1 cellular context compared by ENCODE assay signal in genomic region chr6:167846997-167847606, GRCh38.
TF ChIP-seq lines count a peak whose summit lies in the region.

No MANE protein-coding gene starts in this region.

TF ChIP-seq in K562, 482 proteins besides CTCF, POLR2A, EP300 and RAD21 (continued from another document and continues in another):
- no peak for TF ChIP-seq ZNF347 (CRISPR knock-in tag; IDR thresholded peaks at IDR 0.05; ENCODE audit: low read depth)
- no peak for TF ChIP-seq PYGO2 (tag; IDR thresholded peaks at IDR 0.05)
- TF ChIP-seq PHTF2 (CRISPR knock-in tag; IDR thresholded peaks at IDR 0.05): no peak
- TF ChIP-seq TARDBP (IDR thresholded peaks at IDR 0.05): no peak
- no peak for TF ChIP-seq TCF7L2 (IDR thresholded peaks at IDR 0.05; ENCODE audit: low read depth, low read length)
- no peak for TF ChIP-seq BCLAF1 (IDR thresholded peaks at IDR 0.05; ENCODE audit: borderline replicate concordance in 1 of 2, control insufficient read depth in 1 of 2, low read depth in 2 of 2, low read length in 1 of 2)
- no peak for TF ChIP-seq CHAMP1 (IDR thresholded peaks at IDR 0.05)
- TF ChIP-seq ZNF239 (CRISPR knock-in tag; IDR thresholded peaks at IDR 0.05): no peak
- TF ChIP-seq HCFC1 (IDR thresholded peaks at IDR 0.05; ENCODE audit: low read depth, low read length): no peak
- TF ChIP-seq, protein P1, sequence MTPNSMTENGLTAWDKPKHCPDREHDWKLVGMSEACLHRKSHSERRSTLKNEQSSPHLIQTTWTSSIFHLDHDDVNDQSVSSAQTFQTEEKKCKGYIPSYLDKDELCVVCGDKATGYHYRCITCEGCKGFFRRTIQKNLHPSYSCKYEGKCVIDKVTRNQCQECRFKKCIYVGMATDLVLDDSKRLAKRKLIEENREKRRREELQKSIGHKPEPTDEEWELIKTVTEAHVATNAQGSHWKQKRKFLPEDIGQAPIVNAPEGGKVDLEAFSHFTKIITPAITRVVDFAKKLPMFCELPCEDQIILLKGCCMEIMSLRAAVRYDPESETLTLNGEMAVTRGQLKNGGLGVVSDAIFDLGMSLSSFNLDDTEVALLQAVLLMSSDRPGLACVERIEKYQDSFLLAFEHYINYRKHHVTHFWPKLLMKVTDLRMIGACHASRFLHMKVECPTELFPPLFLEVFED (CRISPR knock-in tag; conservative IDR thresholded peaks at IDR 0.05): no peak
- no peak for TF ChIP-seq POU5F1 (IDR thresholded peaks at IDR 0.05; ENCODE audit: borderline replicate concordance, low read depth, low read length, partially characterized antibody)
- 0 out of 4 replicates have a peak, but pooled peaks of 1 of the 2 experiments have one; percentile 65 for TF ChIP-seq ARNT (IDR thresholded peaks at IDR 0.05)
- 0 out of 2 replicates have a peak, but pooled peaks have one; percentile 40 for TF ChIP-seq FOXM1 (IDR thresholded peaks at IDR 0.05; ENCODE audit: low read depth)
- TF ChIP-seq FOXM1 (CRISPR knock-in tag; IDR thresholded peaks at IDR 0.05; ENCODE audit: low read depth): no peak
- no peak for TF ChIP-seq MTA1 (IDR thresholded peaks at IDR 0.05; ENCODE audit: borderline replicate concordance)
- no peak for TF ChIP-seq CC2D1A (IDR thresholded peaks at IDR 0.05)
- TF ChIP-seq, protein P2, sequence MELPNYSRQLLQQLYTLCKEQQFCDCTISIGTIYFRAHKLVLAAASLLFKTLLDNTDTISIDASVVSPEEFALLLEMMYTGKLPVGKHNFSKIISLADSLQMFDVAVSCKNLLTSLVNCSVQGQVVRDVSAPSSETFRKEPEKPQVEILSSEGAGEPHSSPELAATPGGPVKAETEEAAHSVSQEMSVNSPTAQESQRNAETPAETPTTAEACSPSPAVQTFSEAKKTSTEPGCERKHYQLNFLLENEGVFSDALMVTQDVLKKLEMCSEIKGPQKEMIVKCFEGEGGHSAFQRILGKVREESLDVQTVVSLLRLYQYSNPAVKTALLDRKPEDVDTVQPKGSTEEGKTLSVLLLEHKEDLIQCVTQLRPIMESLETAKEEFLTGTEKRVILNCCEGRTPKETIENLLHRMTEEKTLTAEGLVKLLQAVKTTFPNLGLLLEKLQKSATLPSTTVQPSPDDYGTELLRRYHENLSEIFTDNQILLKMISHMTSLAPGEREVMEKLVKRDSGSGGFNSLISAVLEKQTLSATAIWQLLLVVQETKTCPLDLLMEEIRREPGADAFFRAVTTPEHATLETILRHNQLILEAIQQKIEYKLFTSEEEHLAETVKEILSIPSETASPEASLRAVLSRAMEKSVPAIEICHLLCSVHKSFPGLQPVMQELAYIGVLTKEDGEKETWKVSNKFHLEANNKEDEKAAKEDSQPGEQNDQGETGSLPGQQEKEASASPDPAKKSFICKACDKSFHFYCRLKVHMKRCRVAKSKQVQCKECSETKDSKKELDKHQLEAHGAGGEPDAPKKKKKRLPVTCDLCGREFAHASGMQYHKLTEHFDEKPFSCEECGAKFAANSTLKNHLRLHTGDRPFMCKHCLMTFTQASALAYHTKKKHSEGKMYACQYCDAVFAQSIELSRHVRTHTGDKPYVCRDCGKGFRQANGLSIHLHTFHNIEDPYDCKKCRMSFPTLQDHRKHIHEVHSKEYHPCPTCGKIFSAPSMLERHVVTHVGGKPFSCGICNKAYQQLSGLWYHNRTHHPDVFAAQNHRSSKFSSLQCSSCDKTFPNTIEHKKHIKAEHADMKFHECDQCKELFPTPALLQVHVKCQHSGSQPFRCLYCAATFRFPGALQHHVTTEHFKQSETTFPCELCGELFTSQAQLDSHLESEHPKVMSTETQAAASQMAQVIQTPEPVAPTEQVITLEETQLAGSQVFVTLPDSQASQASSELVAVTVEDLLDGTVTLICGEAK (IDR thresholded peaks at IDR 0.05): peak; percentile 12; the same call in 1 of the 2 replicates
- TF ChIP-seq, protein P2 (CRISPR knock-in tag; IDR thresholded peaks at IDR 0.05): no peak
- no peak for TF ChIP-seq USF1 (CRISPR knock-in tag; IDR thresholded peaks at IDR 0.05)
- TF ChIP-seq NELFE (IDR thresholded peaks at IDR 0.05; ENCODE audit: insufficient read depth, insufficient read length): no peak
- TF ChIP-seq PHF8 (IDR thresholded peaks at IDR 0.05; ENCODE audit: borderline replicate concordance, low read length): no peak
- TF ChIP-seq ZNF253 (CRISPR knock-in tag; conservative IDR thresholded peaks at IDR 0.05): no peak
- TF ChIP-seq CSDE1 (IDR thresholded peaks at IDR 0.05): no peak
- TF ChIP-seq SMARCE1 (IDR thresholded peaks at IDR 0.05): peak; percentile 87
- TF ChIP-seq PTTG1 (tag; IDR thresholded peaks at IDR 0.05; ENCODE audit: low read depth): no peak
- TF ChIP-seq MAZ (CRISPR knock-in tag; conservative IDR thresholded peaks at IDR 0.05 in 1 of 2, IDR thresholded peaks at IDR 0.05 in 1 of 2): no peak
- TF ChIP-seq ZNF3 (CRISPR knock-in tag; IDR thresholded peaks at IDR 0.05): no peak
- no peak for TF ChIP-seq ZNF165 (CRISPR knock-in tag; IDR thresholded peaks at IDR 0.05; ENCODE audit: borderline replicate concordance)
- no peak for TF ChIP-seq ZFP30 (CRISPR knock-in tag; IDR thresholded peaks at IDR 0.05; ENCODE audit: borderline replicate concordance)
- no peak for TF ChIP-seq MEF2D (tag; conservative IDR thresholded peaks at IDR 0.05; ENCODE audit: low read depth)
- TF ChIP-seq ZNF695 (CRISPR knock-in tag; IDR thresholded peaks at IDR 0.05): no peak
- no peak for TF ChIP-seq PBX2 (CRISPR knock-in tag; IDR thresholded peaks at IDR 0.05; ENCODE audit: low read depth)
- peak; percentile 95 for TF ChIP-seq PBX2 (tag; conservative IDR thresholded peaks at IDR 0.05; ENCODE audit: low read depth)
- no peak for TF ChIP-seq MXI1 (IDR thresholded peaks at IDR 0.05; ENCODE audit: low read depth, low read length)
- TF ChIP-seq, protein P3, sequence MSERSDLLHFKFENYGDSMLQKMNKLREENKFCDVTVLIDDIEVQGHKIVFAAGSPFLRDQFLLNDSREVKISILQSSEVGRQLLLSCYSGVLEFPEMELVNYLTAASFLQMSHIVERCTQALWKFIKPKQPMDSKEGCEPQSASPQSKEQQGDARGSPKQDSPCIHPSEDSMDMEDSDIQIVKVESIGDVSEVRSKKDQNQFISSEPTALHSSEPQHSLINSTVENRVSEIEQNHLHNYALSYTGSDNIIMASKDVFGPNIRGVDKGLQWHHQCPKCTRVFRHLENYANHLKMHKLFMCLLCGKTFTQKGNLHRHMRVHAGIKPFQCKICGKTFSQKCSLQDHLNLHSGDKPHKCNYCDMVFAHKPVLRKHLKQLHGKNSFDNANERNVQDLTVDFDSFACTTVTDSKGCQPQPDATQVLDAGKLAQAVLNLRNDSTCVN (CRISPR knock-in tag; IDR thresholded peaks at IDR 0.05): no peak
- no peak for TF ChIP-seq ZNF449 (CRISPR knock-in tag; IDR thresholded peaks at IDR 0.05)
- TF ChIP-seq MBD2 (IDR thresholded peaks at IDR 0.05; ENCODE audit: borderline replicate concordance, low read depth): no peak
- TF ChIP-seq NFE2 (IDR thresholded peaks at IDR 0.05; ENCODE audit: low read depth): peak; percentile 83
